ENCODE assay signal across 15 cellular contexts in the genomic region with DNA sequence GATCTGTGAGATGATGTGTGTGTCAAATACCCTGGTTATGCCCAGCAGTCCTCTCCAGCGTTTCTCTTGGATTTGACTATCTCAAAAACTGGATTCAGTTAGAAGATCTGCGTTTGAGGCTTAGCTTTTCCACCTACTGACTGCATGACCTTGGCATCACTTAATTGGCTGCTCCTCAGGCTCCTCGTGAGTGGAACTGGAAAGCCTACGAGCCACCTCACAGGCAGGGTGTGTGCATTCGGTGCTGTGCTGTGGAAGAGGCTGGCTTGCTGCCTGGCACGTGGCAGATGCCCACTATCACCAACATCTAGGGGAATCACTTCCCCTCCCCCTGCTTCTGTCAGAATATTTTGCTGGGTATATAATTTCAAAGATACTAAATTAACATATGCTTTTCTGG. TPM values are rescaled to one million over a fixed set of nuclear protein-coding genes. Genes with fewer than 3 reads are reported as not detected.
DNase-seq lines count a peak whose midpoint lies in the region; ATAC-seq and TF ChIP-seq lines count a peak whose summit lies in the region.
"Had no signal": no experiment of that assay in that cellular context is flagged by ENCODE, and none has a peak within 500 bp of the region (broad histone marks: within the 10 kb centered on the region; RNA-seq: fewer than 3 reads in every experiment).

No MANE protein-coding gene starts in this region.

- peaks cover 77% of the 10 kb centered on the region for H3K36me3 Mint-ChIP-seq in GM23338 (ENCODE audit: low read depth)
- H3K36me3 Mint-ChIP-seq in glutamatergic neuron (ENCODE audit: unreplicated experiment): peaks cover 16% of the 10 kb centered on the region
- H3K36me3 Mint-ChIP-seq: IgD-negative memory B cell had no signal

- H3K36me3 ChIP-seq in right atrium auricular region (no peaks in the 10 kb centered on the region), GM23338 (ENCODE audit: insufficient read depth) (peaks cover 25% of the 10 kb centered on the region), smooth muscle cell (ENCODE audit: low read depth) (peaks cover 1% of the 10 kb centered on the region)

- peak; percentile 23 to 40 for ATAC-seq in left cardiac atrium
- no peak for ATAC-seq in GM23338
- ATAC-seq in HG02759 (IDR thresholded peaks at IDR 0.05; ENCODE audit: unreplicated experiment): no peak
- ATAC-seq: CD8-positive, alpha-beta T cell had no signal

- no peak overlapping the region for H3K9ac ChIP-seq in smooth muscle cell (ENCODE audit: low read depth)

- no peak overlapping the region for H3K4me3 Mint-ChIP-seq in GM23338
- H3K4me3 Mint-ChIP-seq in glutamatergic neuron (ENCODE audit: unreplicated experiment): no peak overlapping the region
- H3K4me3 Mint-ChIP-seq: B cell; CD8-positive, alpha-beta T cell had no signal

- H3K4me3 ChIP-seq in right atrium auricular region (no peak overlapping the region), GM23338 (no peak overlapping the region), smooth muscle cell (no peak overlapping the region)

- TF ChIP-seq CTCF in right atrium auricular region (IDR thresholded peaks at IDR 0.05) (no peak), GM23338 (conservative IDR thresholded peaks at IDR 0.05; ENCODE audit: low read depth in 2 of 2) (no peak), glutamatergic neuron (IDR thresholded peaks at IDR 0.05; ENCODE audit: partially characterized antibody, unreplicated experiment) (no peak), smooth muscle cell (IDR thresholded peaks at IDR 0.05; ENCODE audit: borderline replicate concordance, insufficient read depth, poor library complexity, severe bottlenecking) (no peak)

- no peak overlapping the region for H2AFZ ChIP-seq in GM23338
- H2AFZ ChIP-seq in smooth muscle cell (ENCODE audit: low read depth): no peak overlapping the region

- peaks cover 0 to 8% of the 10 kb centered on the region in 2 donors for H3K4me1 ChIP-seq in right atrium auricular region
- H3K4me1 ChIP-seq in GM23338 (ENCODE audit: insufficient read depth): peaks cover 43% of the 10 kb centered on the region
- no peaks in the 10 kb centered on the region for H3K4me1 ChIP-seq in smooth muscle cell (ENCODE audit: low read depth)
- H3K4me1 ChIP-seq: Caco-2 had no signal

- peaks cover 17% of the 10 kb centered on the region for H4K20me1 ChIP-seq in GM23338 (replicated peaks; ENCODE audit: insufficient read depth)
- H4K20me1 ChIP-seq in smooth muscle cell (ENCODE audit: low read depth): peaks cover 100% of the 10 kb centered on the region

- no peak for DNase-seq in left cardiac atrium
- DNase-seq in right atrium auricular region (ENCODE audit: low spot score): no peak
- DNase-seq in GM23338 (ENCODE audit: low spot score): no peak
- DNase-seq in glutamatergic neuron: no peak
- DNase-seq in smooth muscle cell (lab: John Stamatoyannopoulos, UW; ENCODE audit: unreplicated experiment): no peak
- DNase-seq in activated naive CD4-positive, alpha-beta T cell treated with Interleukin-2 at 50 U/mL for 16 hours: no peak
- DNase-seq: Caco-2; CD8-positive, alpha-beta T cell; DND-41; GF-D8 had no signal

- H3K79me2 ChIP-seq in GM23338 (replicated peaks; ENCODE audit: insufficient read depth): peaks cover 91% of the 10 kb centered on the region
- peaks cover 96% of the 10 kb centered on the region for H3K79me2 ChIP-seq in smooth muscle cell (ENCODE audit: low read depth)

- WGBS in smooth muscle cell (ENCODE audit: low lambda C conversion rate): 66% methylated on average over 6 of the region's 6 CpGs

- H3K9me3 Mint-ChIP-seq in GM23338 (peaks cover 8% of the 10 kb centered on the region; the same call in 2 of the 3 replicates), glutamatergic neuron (ENCODE audit: unreplicated experiment) (peaks cover 11% of the 10 kb centered on the region)
- H3K9me3 Mint-ChIP-seq: CD8-positive, alpha-beta T cell; IgD-negative memory B cell had no signal

- peaks cover 7% of the 10 kb centered on the region; the same call in 1 of the 2 replicates for H3F3A ChIP-seq in GM23338 (replicated peaks; ENCODE audit: low read depth)
- H3F3A ChIP-seq in smooth muscle cell (ENCODE audit: low read depth): peaks cover 20% of the 10 kb centered on the region

- H3K27ac ChIP-seq in right atrium auricular region (no peak overlapping the region), GM23338 (ENCODE audit: low read depth) (peak overlapping the region; percentile 68; the same call in 1 of the 2 replicates), smooth muscle cell (ENCODE audit: low read depth) (peak overlapping the region; percentile 48)
- H3K27ac ChIP-seq: C4-2B had no signal

- H3K4me1 Mint-ChIP-seq in GM23338 (peaks cover 54% of the 10 kb centered on the region), glutamatergic neuron (ENCODE audit: low read depth, unreplicated experiment) (peaks cover 37% of the 10 kb centered on the region)

- 0 out of 2 replicates have a peak overlapping the region, but pooled peaks have one; percentile 17 for H3K27ac Mint-ChIP-seq in GM23338
- H3K27ac Mint-ChIP-seq in glutamatergic neuron (ENCODE audit: unreplicated experiment): peak overlapping the region; percentile 14
- H3K27ac Mint-ChIP-seq: B cell; CD8-positive, alpha-beta T cell; IgD-negative memory B cell had no signal

- H3K9me3 ChIP-seq in right atrium auricular region (no peaks in the 10 kb centered on the region), smooth muscle cell (replicated peaks; ENCODE audit: low read depth) (no peaks in the 10 kb centered on the region)
- H3K9me3 ChIP-seq: Caco-2 had no signal

- H3K4me2 ChIP-seq in GM23338: 0 out of 2 replicates have a peak overlapping the region, but pooled peaks have one; percentile 9
- H3K4me2 ChIP-seq in smooth muscle cell: no peak overlapping the region

- H3K27me3 Mint-ChIP-seq in GM23338 (ENCODE audit: insufficient read depth, low read depth, poor library complexity) (peaks cover 3% of the 10 kb centered on the region), glutamatergic neuron (ENCODE audit: unreplicated experiment) (peaks cover 4% of the 10 kb centered on the region)

- intact Hi-C loops in left cardiac atrium (cut with DNase I): no loop called here

- no peaks in the 10 kb centered on the region for H3K9me2 ChIP-seq in GM23338 (ENCODE audit: insufficient read depth)

- H3K27me3 ChIP-seq in right atrium auricular region: no peaks in the 10 kb centered on the region
- H3K27me3 ChIP-seq in GM23338 (ENCODE audit: insufficient read depth): no peaks in the 10 kb centered on the region
- no peaks in the 10 kb centered on the region for H3K27me3 ChIP-seq in smooth muscle cell (ENCODE audit: low read depth)

TF ChIP-seq in GM23338, 12 proteins besides CTCF, POLR2A, EP300 and RAD21 (continues in another document):
- TF ChIP-seq STAT1 (IDR thresholded peaks at IDR 0.05; ENCODE audit: unreplicated experiment): no peak

RNA-seq across cellular contexts. Expression of a gene that starts 25.6 kb away (rescaled TPM):
- 10 to 100 TPM; 38.7 to 49.5 TPM for total RNA-seq in left cardiac atrium
- total RNA-seq in right atrium auricular region: 10 to 100 TPM; 40.0 to 51.3 TPM
- 112 and 116 TPM in 2 replicates for total RNA-seq in GM23338 (2014; rRNA removed; shearing (Covaris generic))
- 22.3 and 26.8 TPM in 2 replicates for polyA plus RNA-seq in GM23338 (2016; fragmentation: Nextera tagmentation; extraction: Ambion mirVana)
- 49.8 TPM for total RNA-seq in glutamatergic neuron (ENCODE audit: unreplicated experiment)
- total RNA-seq in smooth muscle cell: 738 and 786 TPM in 2 replicates
- 329 and 495 TPM in 2 replicates for polyA plus RNA-seq in smooth muscle cell
- total RNA-seq: HT-29 had no signal

Comparison
In these comparisons a context has a peak if more than half of its experiments do, and no peak if none do; other contexts are left out.
1. ATAC-seq: peak in left cardiac atrium (2 of 2); none in GM23338 (single experiment) and HG02759 (single experiment).
2. H3K27ac ChIP-seq: peak in GM23338 (single experiment) and smooth muscle cell (single experiment); none in right atrium auricular region (0 of 2).